ENCODE assay signal across 27 cellular contexts in the genomic region with DNA sequence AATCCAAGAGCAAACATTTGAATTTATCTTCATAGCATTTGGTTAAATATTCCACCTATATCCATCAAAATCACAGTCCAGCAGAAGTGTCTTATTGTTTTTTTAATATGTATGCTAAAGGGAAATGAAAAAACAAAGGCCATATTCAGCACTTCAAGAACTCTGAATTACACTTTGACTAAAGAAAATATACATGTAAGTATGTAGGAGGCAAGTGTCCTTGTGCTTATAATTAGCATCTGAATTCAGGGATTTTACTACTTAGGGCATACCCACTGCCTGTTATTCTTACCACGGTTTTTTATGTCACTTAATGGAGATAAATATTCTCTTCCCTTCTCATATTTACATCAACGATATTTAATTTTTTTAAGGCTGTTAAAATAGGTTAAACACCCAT.
"Had no signal": no experiment of that assay in that cellular context is flagged by ENCODE, and none has a peak within 500 bp of the region (broad histone marks: within the 10 kb centered on the region; RNA-seq: fewer than 3 reads in every experiment).

No MANE protein-coding gene starts in this region.

- H3K4me3 Mint-ChIP-seq: T-cell had no signal

- H3K9me3 Mint-ChIP-seq: T-cell had no signal

- H3K36me3 ChIP-seq: MG63 had no signal

- H3K4me3 ChIP-seq: MG63 had no signal

- H3K4me2 ChIP-seq: SK-N-SH had no signal

- DNase-seq: IMR-90; Karpas-422; KG1; MG63; NCI-H1092; NCI-H1105 treated with DMSO at 0.1 percent for 48 hours; NCI-H1417 treated with DMSO at 0.1 percent for 48 hours; NCI-H146; NCI-H1694 treated with DMSO at 0.1 percent for 48 hours; NCI-H2029; NCI-H2081 treated with DMSO at 0.1 percent for 48 hours; NCI-H2171; NCI-H226; NCI-H446; NCI-H510A; NCI-H524 treated with DMSO at 0.1 percent for 48 hours; NCI-H69; NCI-H774; NK-92 treated with Interleukin-12 subunit alpha and Interleukin-12 subunit beta, amount 100 ng/mL, for 24 hours; PC-3; SHP77; SK-N-SH; SW 1271; T-cell had no signal

- H3K9me3 ChIP-seq: MG63, SK-N-SH had no signal

- H3K27me3 Mint-ChIP-seq: T-cell had no signal

- H3K27me3 ChIP-seq: MG63 had no signal

- H3K27ac Mint-ChIP-seq: T-cell had no signal

- H3K27ac ChIP-seq: RWPE1 had no signal

- H3K9ac ChIP-seq: SK-N-SH had no signal

- ATAC-seq: HepG2, Panc1, PC-3, T-cell had no signal
